Comparison of ENCODE assay signal across 23 cellular contexts in the genomic region with DNA sequence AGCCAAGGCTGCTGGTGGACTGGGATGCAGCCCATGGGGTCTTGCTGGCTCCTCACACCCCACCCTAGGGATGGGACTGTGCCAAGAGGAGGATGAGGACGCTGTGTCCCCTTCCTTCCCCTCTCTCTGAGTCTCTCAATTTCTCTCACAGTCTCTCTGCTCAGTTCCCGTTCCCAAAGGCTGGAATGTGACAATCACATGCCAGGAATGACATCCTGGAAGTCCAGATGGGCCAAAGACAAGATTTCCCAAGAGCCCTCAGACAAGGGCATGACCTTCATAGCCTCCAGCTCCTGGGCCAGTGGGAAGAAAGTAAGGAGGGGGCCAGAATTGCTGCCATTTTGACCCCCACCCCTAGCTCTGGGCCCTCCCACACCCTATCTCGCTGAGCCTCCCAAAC. TPM values are rescaled to one million over a fixed set of nuclear protein-coding genes. Genes with fewer than 3 reads are reported as not detected.
"Had no signal": no experiment of that assay in that cellular context is flagged by ENCODE, and none has a peak within 500 bp of the region (broad histone marks: within the 10 kb centered on the region; RNA-seq: fewer than 3 reads in every experiment).

No MANE protein-coding gene starts in this region.

- H3K27ac ChIP-seq: body of pancreas, epithelial cell of prostate, foreskin keratinocyte, left lung, neural progenitor cell, prostate gland, right atrium auricular region, thyroid gland, uterus, WERI-Rb-1 had no signal

- H3K36me3 Mint-ChIP-seq: naive B cell had no signal

- H3K4me1 Mint-ChIP-seq: naive B cell had no signal

- H3K27me3 Mint-ChIP-seq: naive B cell had no signal

- H2AFZ ChIP-seq: neural progenitor cell had no signal

- H3K27ac Mint-ChIP-seq: activated T-helper 1 cell treated with anti-CD3 and anti-CD28 coated beads, Interleukin-12 subunit alpha, Interleukin-12 subunit beta, Interleukin-2, Interleukin-4 antibody, amounts not matched to agents 30 ng/mL and 10 ng/mL and 1 ng/mL, durations not matched to agents 14 hours and 24 hours and 36 hours; naive B cell; T-helper 1 cell treated with Interleukin-12 subunit alpha and Interleukin-12 subunit beta and Interleukin-4 antibody, amounts not matched to agents 30 μg/mL and 1 μg/mL, for 36 hours had no signal

- H3K4me3 Mint-ChIP-seq: activated T-helper 1 cell treated with anti-CD3 and anti-CD28 coated beads, Interleukin-12 subunit alpha, Interleukin-12 subunit beta, Interleukin-2, Interleukin-4 antibody, amounts not matched to agents 30 ng/mL and 10 ng/mL and 1 ng/mL, durations not matched to agents 14 hours and 24 hours and 36 hours; naive B cell; neural progenitor cell; T-helper 1 cell treated with Interleukin-12 subunit alpha and Interleukin-12 subunit beta and Interleukin-4 antibody, amounts not matched to agents 30 μg/mL and 1 μg/mL, for 36 hours had no signal

- H3K27me3 ChIP-seq: body of pancreas, left lung, neural progenitor cell, right atrium auricular region, thyroid gland, uterus had no signal

- ATAC-seq: body of pancreas, foreskin keratinocyte, left lung had no signal

- H3K4me1 ChIP-seq: foreskin keratinocyte, left lung, neural progenitor cell, prostate gland, thyroid gland, uterus had no signal

- H3K9ac ChIP-seq: neural progenitor cell had no signal

- H3K36me3 ChIP-seq: left lung, neural progenitor cell, prostate gland, right atrium auricular region, thyroid gland, uterus, WERI-Rb-1 had no signal

- H3K4me2 ChIP-seq: neural progenitor cell had no signal

- H3K9me3 Mint-ChIP-seq: activated T-helper 1 cell treated with anti-CD3 and anti-CD28 coated beads, Interleukin-12 subunit alpha, Interleukin-12 subunit beta, Interleukin-2, Interleukin-4 antibody, amounts not matched to agents 30 ng/mL and 10 ng/mL and 1 ng/mL, durations not matched to agents 14 hours and 24 hours and 36 hours; naive B cell; neural progenitor cell; T-helper 1 cell treated with Interleukin-12 subunit alpha and Interleukin-12 subunit beta and Interleukin-4 antibody, amounts not matched to agents 30 μg/mL and 1 μg/mL, for 36 hours had no signal

- H3K4me3 ChIP-seq: body of pancreas, left lung, neural progenitor cell, prostate gland, right atrium auricular region, thyroid gland, uterus had no signal

- DNase-seq: activated CD4-positive, alpha-beta T cell treated with anti-CD3 and anti-CD28 coated beads, Interleukin-2, amount 50 U/mL, for 48 hours; activated T-cell treated with anti-CD3 and anti-CD28 coated beads for 4 hours; body of pancreas; foreskin keratinocyte; glutamatergic neuron; kidney; left lung; naive B cell; stimulated activated CD4-positive, alpha-beta T cell treated with anti-CD3 and anti-CD28 coated beads, Interleukin-2, amount 100 ng/mL, for 24 hours; stimulated activated naive CD4-positive, alpha-beta T cell treated with Interleukin-2 at 50 U/mL for 16 hours; thyroid gland; uterus; WERI-Rb-1 had no signal

- H3K9me3 ChIP-seq: body of pancreas, left lung, prostate gland, right atrium auricular region, thyroid gland, uterus had no signal

RNA-seq across cellular contexts. Expression of a gene that starts 7.6 kb away (rescaled TPM):
- total RNA-seq: activated T-helper 1 cell treated with anti-CD3 and anti-CD28 coated beads, Interleukin-12 subunit alpha, Interleukin-12 subunit beta, Interleukin-2, Interleukin-4 antibody, amounts not matched to agents 30 ng/mL and 10 ng/mL and 1 ng/mL, durations not matched to agents 14 hours and 24 hours and 36 hours; body of pancreas; cardiac septum; fibroblast of lung; foreskin keratinocyte; osteocyte; right atrium auricular region; skeletal muscle tissue had no signal
- polyA plus RNA-seq: fibroblast of lung, foreskin keratinocyte had no signal
